Comparison of ENCODE assay signal across 1 cellular context in the genomic region with DNA sequence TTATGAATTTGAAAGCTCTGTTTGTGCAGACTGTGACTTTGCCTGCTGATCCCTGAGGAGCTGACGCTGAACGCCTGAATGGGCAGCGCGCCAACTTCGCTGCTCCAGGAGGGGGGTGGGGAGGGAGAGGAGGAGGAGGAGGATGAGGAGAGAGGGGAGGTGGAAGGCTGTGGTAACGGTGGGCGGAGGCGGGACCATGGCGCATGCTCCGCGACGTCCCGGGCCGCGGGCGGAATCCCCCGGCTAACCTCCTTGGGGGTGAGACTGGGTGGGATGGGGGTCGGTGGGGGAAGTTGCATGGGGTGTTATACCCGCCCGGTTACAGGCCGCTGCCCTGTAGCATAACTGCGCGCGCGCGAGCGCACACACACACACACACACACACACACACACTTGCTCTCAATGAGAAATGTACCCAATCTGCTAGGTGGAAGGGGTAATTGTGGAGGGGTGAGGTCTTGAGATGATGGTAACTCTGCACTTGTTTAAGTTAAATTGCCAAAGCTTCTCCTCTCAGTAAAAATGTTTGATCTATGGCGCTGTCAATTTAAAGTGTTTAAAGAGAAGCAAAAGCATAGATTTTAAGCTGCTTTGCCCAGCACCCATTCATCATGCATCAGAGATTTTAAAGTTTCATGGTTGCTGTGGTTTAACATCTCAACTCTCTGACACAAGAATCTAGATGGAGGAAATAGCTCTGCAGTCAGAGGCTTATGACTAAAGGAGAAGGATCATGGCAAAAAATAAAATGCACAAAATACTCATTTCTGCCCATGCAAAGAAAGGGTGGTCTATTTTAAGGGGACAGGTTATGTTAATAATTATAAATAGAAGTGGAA.
TF ChIP-seq lines count a peak whose summit lies in the region.

No MANE protein-coding gene starts in this region.

TF ChIP-seq in GM12878, 131 proteins besides CTCF, POLR2A, EP300 and RAD21 (continued from another document and continues in another):
- TF ChIP-seq ZNF207 (IDR thresholded peaks at IDR 0.05; ENCODE audit: borderline replicate concordance): no peak
- TF ChIP-seq SMC3 (IDR thresholded peaks at IDR 0.05; ENCODE audit: borderline replicate concordance, low read length): no peak
- TF ChIP-seq POLR2AphosphoS2 (IDR thresholded peaks at IDR 0.05; ENCODE audit: low read depth, low read length): no peak
- TF ChIP-seq NR2F1 (conservative IDR thresholded peaks at IDR 0.05): peak; percentile 67
- TF ChIP-seq CHD2 (IDR thresholded peaks at IDR 0.05; ENCODE audit: borderline replicate concordance, low read depth, low read length): 0 out of 2 replicates have a peak, but pooled peaks have one; percentile 40
- no peak for TF ChIP-seq SPI1 (IDR thresholded peaks at IDR 0.05; ENCODE audit: borderline replicate concordance, insufficient read depth, low read depth, low read length)
- TF ChIP-seq, protein P1, sequence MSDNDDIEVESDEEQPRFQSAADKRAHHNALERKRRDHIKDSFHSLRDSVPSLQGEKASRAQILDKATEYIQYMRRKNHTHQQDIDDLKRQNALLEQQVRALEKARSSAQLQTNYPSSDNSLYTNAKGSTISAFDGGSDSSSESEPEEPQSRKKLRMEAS (IDR thresholded peaks at IDR 0.05; ENCODE audit: low read depth, low read length): no peak
- TF ChIP-seq MTA2 (IDR thresholded peaks at IDR 0.05; ENCODE audit: low read depth): peak; percentile 73
- TF ChIP-seq SUPT20H (IDR thresholded peaks at IDR 0.05; ENCODE audit: borderline replicate concordance, control insufficient read depth, low read depth, low read length): no peak
- TF ChIP-seq CREM (IDR thresholded peaks at IDR 0.05; ENCODE audit: low read depth): peak; percentile 30
- TF ChIP-seq, protein P2, sequence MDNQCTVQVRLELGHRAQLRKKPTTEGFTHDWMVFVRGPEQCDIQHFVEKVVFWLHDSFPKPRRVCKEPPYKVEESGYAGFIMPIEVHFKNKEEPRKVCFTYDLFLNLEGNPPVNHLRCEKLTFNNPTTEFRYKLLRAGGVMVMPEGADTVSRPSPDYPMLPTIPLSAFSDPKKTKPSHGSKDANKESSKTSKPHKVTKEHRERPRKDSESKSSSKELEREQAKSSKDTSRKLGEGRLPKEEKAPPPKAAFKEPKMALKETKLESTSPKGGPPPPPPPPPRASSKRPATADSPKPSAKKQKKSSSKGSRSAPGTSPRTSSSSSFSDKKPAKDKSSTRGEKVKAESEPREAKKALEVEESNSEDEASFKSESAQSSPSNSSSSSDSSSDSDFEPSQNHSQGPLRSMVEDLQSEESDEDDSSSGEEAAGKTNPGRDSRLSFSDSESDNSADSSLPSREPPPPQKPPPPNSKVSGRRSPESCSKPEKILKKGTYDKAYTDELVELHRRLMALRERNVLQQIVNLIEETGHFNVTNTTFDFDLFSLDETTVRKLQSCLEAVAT (IDR thresholded peaks at IDR 0.05): peak; percentile 80
- TF ChIP-seq ZZZ3 (IDR thresholded peaks at IDR 0.05; ENCODE audit: control insufficient read depth, insufficient read length, low read depth): no peak
- TF ChIP-seq BHLHE40 (IDR thresholded peaks at IDR 0.05; ENCODE audit: borderline replicate concordance in 1 of 2, low read depth in 2 of 2, low read length in 1 of 2): peak in 1 of 2 experiments; percentile 39; a peak in 2 of 4 replicates
- 0 out of 2 replicates have a peak, but pooled peaks have one; percentile 24 for TF ChIP-seq LARP7 (IDR thresholded peaks at IDR 0.05)
- TF ChIP-seq, protein P3, sequence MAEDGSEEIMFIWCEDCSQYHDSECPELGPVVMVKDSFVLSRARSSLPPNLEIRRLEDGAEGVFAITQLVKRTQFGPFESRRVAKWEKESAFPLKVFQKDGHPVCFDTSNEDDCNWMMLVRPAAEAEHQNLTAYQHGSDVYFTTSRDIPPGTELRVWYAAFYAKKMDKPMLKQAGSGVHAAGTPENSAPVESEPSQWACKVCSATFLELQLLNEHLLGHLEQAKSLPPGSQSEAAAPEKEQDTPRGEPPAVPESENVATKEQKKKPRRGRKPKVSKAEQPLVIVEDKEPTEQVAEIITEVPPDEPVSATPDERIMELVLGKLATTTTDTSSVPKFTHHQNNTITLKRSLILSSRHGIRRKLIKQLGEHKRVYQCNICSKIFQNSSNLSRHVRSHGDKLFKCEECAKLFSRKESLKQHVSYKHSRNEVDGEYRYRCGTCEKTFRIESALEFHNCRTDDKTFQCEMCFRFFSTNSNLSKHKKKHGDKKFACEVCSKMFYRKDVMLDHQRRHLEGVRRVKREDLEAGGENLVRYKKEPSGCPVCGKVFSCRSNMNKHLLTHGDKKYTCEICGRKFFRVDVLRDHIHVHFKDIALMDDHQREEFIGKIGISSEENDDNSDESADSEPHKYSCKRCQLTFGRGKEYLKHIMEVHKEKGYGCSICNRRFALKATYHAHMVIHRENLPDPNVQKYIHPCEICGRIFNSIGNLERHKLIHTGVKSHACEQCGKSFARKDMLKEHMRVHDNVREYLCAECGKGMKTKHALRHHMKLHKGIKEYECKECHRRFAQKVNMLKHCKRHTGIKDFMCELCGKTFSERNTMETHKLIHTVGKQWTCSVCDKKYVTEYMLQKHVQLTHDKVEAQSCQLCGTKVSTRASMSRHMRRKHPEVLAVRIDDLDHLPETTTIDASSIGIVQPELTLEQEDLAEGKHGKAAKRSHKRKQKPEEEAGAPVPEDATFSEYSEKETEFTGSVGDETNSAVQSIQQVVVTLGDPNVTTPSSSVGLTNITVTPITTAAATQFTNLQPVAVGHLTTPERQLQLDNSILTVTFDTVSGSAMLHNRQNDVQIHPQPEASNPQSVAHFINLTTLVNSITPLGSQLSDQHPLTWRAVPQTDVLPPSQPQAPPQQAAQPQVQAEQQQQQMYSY (CRISPR knock-in tag; IDR thresholded peaks at IDR 0.05): no peak
- no peak for TF ChIP-seq MYC (IDR thresholded peaks at IDR 0.05; ENCODE audit: insufficient read depth, insufficient read length, insufficient replicate concordance, low read length, severe bottlenecking)
- TF ChIP-seq, protein P4, sequence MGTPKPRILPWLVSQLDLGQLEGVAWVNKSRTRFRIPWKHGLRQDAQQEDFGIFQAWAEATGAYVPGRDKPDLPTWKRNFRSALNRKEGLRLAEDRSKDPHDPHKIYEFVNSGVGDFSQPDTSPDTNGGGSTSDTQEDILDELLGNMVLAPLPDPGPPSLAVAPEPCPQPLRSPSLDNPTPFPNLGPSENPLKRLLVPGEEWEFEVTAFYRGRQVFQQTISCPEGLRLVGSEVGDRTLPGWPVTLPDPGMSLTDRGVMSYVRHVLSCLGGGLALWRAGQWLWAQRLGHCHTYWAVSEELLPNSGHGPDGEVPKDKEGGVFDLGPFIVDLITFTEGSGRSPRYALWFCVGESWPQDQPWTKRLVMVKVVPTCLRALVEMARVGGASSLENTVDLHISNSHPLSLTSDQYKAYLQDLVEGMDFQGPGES (IDR thresholded peaks at IDR 0.05): no peak
- no peak for TF ChIP-seq TAF1 (IDR thresholded peaks at IDR 0.05; ENCODE audit: borderline replicate concordance, low read depth, low read length)
- peak; percentile 79; the same call in 1 of the 2 replicates for TF ChIP-seq CHD4 (IDR thresholded peaks at IDR 0.05)
- TF ChIP-seq TCF7 (IDR thresholded peaks at IDR 0.05; ENCODE audit: borderline replicate concordance): no peak
- TF ChIP-seq TCF12 (IDR thresholded peaks at IDR 0.05; ENCODE audit: low read depth, low read length): no peak
- TF ChIP-seq BRCA1 (IDR thresholded peaks at IDR 0.05; ENCODE audit: low read depth, low read length): no peak
- TF ChIP-seq, protein P5, sequence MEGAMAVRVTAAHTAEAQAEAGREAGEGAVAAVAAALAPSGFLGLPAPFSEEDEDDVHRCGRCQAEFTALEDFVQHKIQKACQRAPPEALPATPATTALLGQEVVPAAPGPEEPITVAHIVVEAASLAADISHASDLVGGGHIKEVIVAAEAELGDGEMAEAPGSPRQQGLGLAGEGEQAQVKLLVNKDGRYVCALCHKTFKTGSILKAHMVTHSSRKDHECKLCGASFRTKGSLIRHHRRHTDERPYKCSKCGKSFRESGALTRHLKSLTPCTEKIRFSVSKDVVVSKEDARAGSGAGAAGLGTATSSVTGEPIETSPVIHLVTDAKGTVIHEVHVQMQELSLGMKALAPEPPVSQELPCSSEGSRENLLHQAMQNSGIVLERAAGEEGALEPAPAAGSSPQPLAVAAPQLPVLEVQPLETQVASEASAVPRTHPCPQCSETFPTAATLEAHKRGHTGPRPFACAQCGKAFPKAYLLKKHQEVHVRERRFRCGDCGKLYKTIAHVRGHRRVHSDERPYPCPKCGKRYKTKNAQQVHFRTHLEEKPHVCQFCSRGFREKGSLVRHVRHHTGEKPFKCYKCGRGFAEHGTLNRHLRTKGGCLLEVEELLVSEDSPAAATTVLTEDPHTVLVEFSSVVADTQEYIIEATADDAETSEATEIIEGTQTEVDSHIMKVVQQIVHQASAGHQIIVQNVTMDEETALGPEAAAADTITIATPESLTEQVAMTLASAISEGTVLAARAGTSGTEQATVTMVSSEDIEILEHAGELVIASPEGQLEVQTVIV (IDR thresholded peaks at IDR 0.05; ENCODE audit: borderline replicate concordance, partially characterized antibody): no peak
- TF ChIP-seq ZNF384 (IDR thresholded peaks at IDR 0.05; ENCODE audit: borderline replicate concordance, low read depth, low read length): no peak
- no peak; the same call in 1 of the 2 replicates for TF ChIP-seq MTA3 (IDR thresholded peaks at IDR 0.05; ENCODE audit: borderline replicate concordance, low read length)
- TF ChIP-seq, protein P6, sequence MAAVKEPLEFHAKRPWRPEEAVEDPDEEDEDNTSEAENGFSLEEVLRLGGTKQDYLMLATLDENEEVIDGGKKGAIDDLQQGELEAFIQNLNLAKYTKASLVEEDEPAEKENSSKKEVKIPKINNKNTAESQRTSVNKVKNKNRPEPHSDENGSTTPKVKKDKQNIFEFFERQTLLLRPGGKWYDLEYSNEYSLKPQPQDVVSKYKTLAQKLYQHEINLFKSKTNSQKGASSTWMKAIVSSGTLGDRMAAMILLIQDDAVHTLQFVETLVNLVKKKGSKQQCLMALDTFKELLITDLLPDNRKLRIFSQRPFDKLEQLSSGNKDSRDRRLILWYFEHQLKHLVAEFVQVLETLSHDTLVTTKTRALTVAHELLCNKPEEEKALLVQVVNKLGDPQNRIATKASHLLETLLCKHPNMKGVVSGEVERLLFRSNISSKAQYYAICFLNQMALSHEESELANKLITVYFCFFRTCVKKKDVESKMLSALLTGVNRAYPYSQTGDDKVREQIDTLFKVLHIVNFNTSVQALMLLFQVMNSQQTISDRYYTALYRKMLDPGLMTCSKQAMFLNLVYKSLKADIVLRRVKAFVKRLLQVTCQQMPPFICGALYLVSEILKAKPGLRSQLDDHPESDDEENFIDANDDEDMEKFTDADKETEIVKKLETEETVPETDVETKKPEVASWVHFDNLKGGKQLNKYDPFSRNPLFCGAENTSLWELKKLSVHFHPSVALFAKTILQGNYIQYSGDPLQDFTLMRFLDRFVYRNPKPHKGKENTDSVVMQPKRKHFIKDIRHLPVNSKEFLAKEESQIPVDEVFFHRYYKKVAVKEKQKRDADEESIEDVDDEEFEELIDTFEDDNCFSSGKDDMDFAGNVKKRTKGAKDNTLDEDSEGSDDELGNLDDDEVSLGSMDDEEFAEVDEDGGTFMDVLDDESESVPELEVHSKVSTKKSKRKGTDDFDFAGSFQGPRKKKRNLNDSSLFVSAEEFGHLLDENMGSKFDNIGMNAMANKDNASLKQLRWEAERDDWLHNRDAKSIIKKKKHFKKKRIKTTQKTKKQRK (IDR thresholded peaks at IDR 0.05; ENCODE audit: low read depth, low read length): no peak
- TF ChIP-seq SMAD5 (IDR thresholded peaks at IDR 0.05; ENCODE audit: low read depth): no peak
- peak; percentile 45; the same call in 1 of the 2 replicates for TF ChIP-seq PAX8 (IDR thresholded peaks at IDR 0.05)
- 0 out of 2 replicates have a peak, but pooled peaks have one; percentile 18 for TF ChIP-seq NRF1 (conservative IDR thresholded peaks at IDR 0.05; ENCODE audit: low read depth, low read length)
- TF ChIP-seq BACH1 (IDR thresholded peaks at IDR 0.05; ENCODE audit: borderline replicate concordance): no peak
- no peak for TF ChIP-seq SREBF1 (IDR thresholded peaks at IDR 0.05; ENCODE audit: low read length)
- TF ChIP-seq RAD51 (IDR thresholded peaks at IDR 0.05): no peak; the same call in 1 of the 2 replicates
- no peak for TF ChIP-seq YBX1 (IDR thresholded peaks at IDR 0.05)
- 0 out of 2 replicates have a peak, but pooled peaks have one; percentile 24 for TF ChIP-seq BCL11A (IDR thresholded peaks at IDR 0.05; ENCODE audit: low read depth, low read length)
- peak; percentile 8; the same call in 1 of the 2 replicates for TF ChIP-seq ZSCAN29 (IDR thresholded peaks at IDR 0.05)
- peak; percentile 77; the same call in 1 of the 2 replicates for TF ChIP-seq FOXM1 (IDR thresholded peaks at IDR 0.05; ENCODE audit: low read depth, low read length)
- no peak for TF ChIP-seq FOS (IDR thresholded peaks at IDR 0.05; ENCODE audit: borderline replicate concordance, extremely low read depth, insufficient read length)
- no peak for TF ChIP-seq SIX5 (IDR thresholded peaks at IDR 0.05; ENCODE audit: low read depth, low read length, severe bottlenecking)
- 0 out of 2 replicates have a peak, but pooled peaks have one; percentile 58 for TF ChIP-seq BMI1 (IDR thresholded peaks at IDR 0.05; ENCODE audit: borderline replicate concordance)
- peak; percentile 13 for TF ChIP-seq RELA (IDR thresholded peaks at IDR 0.05; ENCODE audit: borderline replicate concordance, partially characterized antibody)
- TF ChIP-seq KDM1A (IDR thresholded peaks at IDR 0.05; ENCODE audit: borderline replicate concordance): no peak
- TF ChIP-seq NFIC (IDR thresholded peaks at IDR 0.05; ENCODE audit: low read depth, low read length): peak; percentile 72
- no peak for TF ChIP-seq NR2C1 (IDR thresholded peaks at IDR 0.05)
- TF ChIP-seq, protein P7, sequence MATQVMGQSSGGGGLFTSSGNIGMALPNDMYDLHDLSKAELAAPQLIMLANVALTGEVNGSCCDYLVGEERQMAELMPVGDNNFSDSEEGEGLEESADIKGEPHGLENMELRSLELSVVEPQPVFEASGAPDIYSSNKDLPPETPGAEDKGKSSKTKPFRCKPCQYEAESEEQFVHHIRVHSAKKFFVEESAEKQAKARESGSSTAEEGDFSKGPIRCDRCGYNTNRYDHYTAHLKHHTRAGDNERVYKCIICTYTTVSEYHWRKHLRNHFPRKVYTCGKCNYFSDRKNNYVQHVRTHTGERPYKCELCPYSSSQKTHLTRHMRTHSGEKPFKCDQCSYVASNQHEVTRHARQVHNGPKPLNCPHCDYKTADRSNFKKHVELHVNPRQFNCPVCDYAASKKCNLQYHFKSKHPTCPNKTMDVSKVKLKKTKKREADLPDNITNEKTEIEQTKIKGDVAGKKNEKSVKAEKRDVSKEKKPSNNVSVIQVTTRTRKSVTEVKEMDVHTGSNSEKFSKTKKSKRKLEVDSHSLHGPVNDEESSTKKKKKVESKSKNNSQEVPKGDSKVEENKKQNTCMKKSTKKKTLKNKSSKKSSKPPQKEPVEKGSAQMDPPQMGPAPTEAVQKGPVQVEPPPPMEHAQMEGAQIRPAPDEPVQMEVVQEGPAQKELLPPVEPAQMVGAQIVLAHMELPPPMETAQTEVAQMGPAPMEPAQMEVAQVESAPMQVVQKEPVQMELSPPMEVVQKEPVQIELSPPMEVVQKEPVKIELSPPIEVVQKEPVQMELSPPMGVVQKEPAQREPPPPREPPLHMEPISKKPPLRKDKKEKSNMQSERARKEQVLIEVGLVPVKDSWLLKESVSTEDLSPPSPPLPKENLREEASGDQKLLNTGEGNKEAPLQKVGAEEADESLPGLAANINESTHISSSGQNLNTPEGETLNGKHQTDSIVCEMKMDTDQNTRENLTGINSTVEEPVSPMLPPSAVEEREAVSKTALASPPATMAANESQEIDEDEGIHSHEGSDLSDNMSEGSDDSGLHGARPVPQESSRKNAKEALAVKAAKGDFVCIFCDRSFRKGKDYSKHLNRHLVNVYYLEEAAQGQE (IDR thresholded peaks at IDR 0.05; ENCODE audit: low read depth, low read length): no peak
- TF ChIP-seq RCOR1 (conservative IDR thresholded peaks at IDR 0.05; ENCODE audit: low read depth, low read length): no peak
- peak in 1 of 2 experiments; percentile 64; a peak in 1 of 3 replicates for TF ChIP-seq EGR1 (IDR thresholded peaks at IDR 0.05; ENCODE audit: borderline replicate concordance in 1 of 2, low read depth in 2 of 2, low read length in 2 of 2)
